In genomic region chr1:93331412-93331811, GRCh38 we compare ENCODE assay signal across 30 cellular contexts. TPM values are rescaled to one million over a fixed set of nuclear protein-coding genes. Genes with fewer than 3 reads are reported as not detected.
DNase-seq lines count a peak whose midpoint lies in the region; ATAC-seq, FAIRE-seq and TF ChIP-seq lines count a peak whose summit lies in the region.
"Had no signal": no experiment of that assay in that cellular context is flagged by ENCODE, and none has a peak within 500 bp of the region (broad histone marks: within the 10 kb centered on the region; RNA-seq: fewer than 3 reads in every experiment).

No MANE protein-coding gene starts in this region.

- H3K27me3 Mint-ChIP-seq in CD8-positive, alpha-beta T cell (ENCODE audit: low read depth): no peaks in the 10 kb centered on the region
- H3K27me3 Mint-ChIP-seq in WTC11 (ENCODE audit: low read depth): no peaks in the 10 kb centered on the region
- peaks cover 2% of the 10 kb centered on the region for H3K27me3 Mint-ChIP-seq in glutamatergic neuron (ENCODE audit: unreplicated experiment)
- H3K27me3 Mint-ChIP-seq: effector memory CD8-positive, alpha-beta T cell had no signal

- intact Hi-C loops in CD8-positive, alpha-beta T cell (cut with DNase I, micrococcal nuclease): no loop called here

- peaks cover 5% of the 10 kb centered on the region for H3K36me3 Mint-ChIP-seq in CD8-positive, alpha-beta T cell
- H3K36me3 Mint-ChIP-seq in WTC11: no peaks in the 10 kb centered on the region
- no peaks in the 10 kb centered on the region for H3K36me3 Mint-ChIP-seq in glutamatergic neuron (ENCODE audit: unreplicated experiment)

- peak; percentile 84 for FAIRE-seq in H54 (lab: Jason Lieb, UNC)
- FAIRE-seq: pancreas had no signal

- no peaks in the 10 kb centered on the region for H3K4me1 ChIP-seq in CD8-positive, alpha-beta T cell (ENCODE audit: insufficient read depth, low read length)
- H3K4me1 ChIP-seq: breast epithelium, Caco-2, pancreas, tibial nerve had no signal

- H3K4me3 ChIP-seq in CD8-positive, alpha-beta T cell (ENCODE audit: low read depth, low read length): no peak overlapping the region
- H3K4me3 ChIP-seq: BLaER1 treated with 17β-estradiol and CSF1 and Interleukin-3, amounts not matched to agents 10 nM and 100 nM; breast epithelium; coronary artery; heart right ventricle; lung; pancreas; smooth muscle cell; tibial nerve had no signal

- H3K27ac Mint-ChIP-seq in CD8-positive, alpha-beta T cell: peak overlapping the region; percentile 67
- H3K27ac Mint-ChIP-seq in WTC11 (peak overlapping the region; percentile 73), glutamatergic neuron (ENCODE audit: unreplicated experiment) (peak overlapping the region; percentile 45)
- H3K27ac Mint-ChIP-seq: effector memory CD8-positive, alpha-beta T cell had no signal

- no peak for ATAC-seq in CD8-positive, alpha-beta T cell
- ATAC-seq in WTC11 (peak; percentile 55; the same call in 1 of the 2 replicates), GM21786 (IDR thresholded peaks at IDR 0.05; ENCODE audit: unreplicated experiment) (no peak), GM19455 (IDR thresholded peaks at IDR 0.05; ENCODE audit: unreplicated experiment) (no peak)
- ATAC-seq: effector memory CD8-positive, alpha-beta T cell; heart right ventricle; pancreas had no signal

- TF ChIP-seq CTCF in CD8-positive, alpha-beta T cell (IDR thresholded peaks at IDR 0.05): no peak
- TF ChIP-seq CTCF in WTC11 (IDR thresholded peaks at IDR 0.05) (no peak), glutamatergic neuron (IDR thresholded peaks at IDR 0.05; ENCODE audit: partially characterized antibody, unreplicated experiment) (no peak)

- no peaks in the 10 kb centered on the region for H3K9me3 ChIP-seq in CD8-positive, alpha-beta T cell (ENCODE audit: low read length)
- H3K9me3 ChIP-seq: BLaER1 treated with 17β-estradiol and CSF1 and Interleukin-3, amounts not matched to agents 10 nM and 100 nM; breast epithelium; Caco-2; heart right ventricle; pancreas; tibial nerve had no signal

- TF ChIP-seq POLR2A in H54 (IDR thresholded peaks at IDR 0.05; ENCODE audit: low read depth, low read length): no peak

- H3K9me3 Mint-ChIP-seq in CD8-positive, alpha-beta T cell: no peaks in the 10 kb centered on the region
- H3K9me3 Mint-ChIP-seq in WTC11: no peaks in the 10 kb centered on the region
- peaks cover 3% of the 10 kb centered on the region for H3K9me3 Mint-ChIP-seq in glutamatergic neuron (ENCODE audit: unreplicated experiment)
- H3K9me3 Mint-ChIP-seq: effector memory CD8-positive, alpha-beta T cell had no signal

- no peaks in the 10 kb centered on the region for H3K36me3 ChIP-seq in CD8-positive, alpha-beta T cell (ENCODE audit: insufficient read depth, low read length)
- H3K36me3 ChIP-seq: BLaER1 treated with 17β-estradiol and CSF1 and Interleukin-3, amounts not matched to agents 10 nM and 100 nM; breast epithelium; pancreas; tibial nerve had no signal

- CTCF ChIA-PET in CD8-positive, alpha-beta T cell (lab: Charles Lee): interaction anchor here (2.5 kb wide), 1 partner anchor 27 kb away, joined by 7 read pairs; no protein-coding TSS in a partner anchor
- CTCF ChIA-PET in WTC11 (lab: Charles Lee): interaction anchor here (1.9 kb wide), 1 partner anchor 27 kb away, joined by 8 read pairs; no protein-coding TSS in a partner anchor

- no peaks in the 10 kb centered on the region for H3K4me1 Mint-ChIP-seq in CD8-positive, alpha-beta T cell (ENCODE audit: low read depth)
- H3K4me1 Mint-ChIP-seq in WTC11: peaks cover 18% of the 10 kb centered on the region
- H3K4me1 Mint-ChIP-seq in glutamatergic neuron (ENCODE audit: low read depth, unreplicated experiment): peaks cover 25% of the 10 kb centered on the region

- no peak overlapping the region for H3K4me3 Mint-ChIP-seq in CD8-positive, alpha-beta T cell
- no peak overlapping the region for H3K4me3 Mint-ChIP-seq in WTC11
- no peak overlapping the region for H3K4me3 Mint-ChIP-seq in glutamatergic neuron (ENCODE audit: unreplicated experiment)
- H3K4me3 Mint-ChIP-seq: effector memory CD8-positive, alpha-beta T cell had no signal

- no peaks in the 10 kb centered on the region for H3K27me3 ChIP-seq in CD8-positive, alpha-beta T cell (ENCODE audit: insufficient read depth, low read length)
- H3K27me3 ChIP-seq: BLaER1 treated with 17β-estradiol and CSF1 and Interleukin-3, amounts not matched to agents 10 nM and 100 nM; breast epithelium; heart right ventricle; pancreas; tibial nerve had no signal

- DNase-seq in CD8-positive, alpha-beta T cell: no peak
- DNase-seq in H54 (ENCODE audit: insufficient read length, low spot score): no peak
- DNase-seq in WTC11 (ENCODE audit: low spot score): no peak
- no peak for DNase-seq in glutamatergic neuron
- no peak for DNase-seq in activated CD4-positive, alpha-beta T cell treated with anti-CD3 and anti-CD28 coated beads, Interleukin-2, amount 50 U/mL, for 1 hour
- DNase-seq: ACHN; activated CD4-positive, alpha-beta T cell treated with anti-CD3 and anti-CD28 coated beads, Interleukin-2, amount 50 U/mL, for 48 hours; activated CD4-positive, CD25-positive, alpha-beta regulatory T cell; activated naive CD4-positive, alpha-beta T cell treated with Interleukin-2 at 50 U/mL for 16 hours; amygdala; Caco-2; DMS79; effector memory CD8-positive, alpha-beta T cell; heart right ventricle; NCI-H1417; NCI-H2081; NCI-H446; NCI-H774; pancreas; retina; SHP77 treated with DMSO at 0.1 percent for 48 hours; stimulated activated CD4-positive, alpha-beta T cell treated with anti-CD3 and anti-CD28 coated beads, Interleukin-1b, Interleukin-23, amount 100 ng/mL, for 48 hours had no signal

- POLR2A ChIA-PET in CD8-positive, alpha-beta T cell (lab: Charles Lee): no interaction called here
- POLR2A ChIA-PET in WTC11 (lab: Charles Lee): no interaction called here

- no peak overlapping the region for H3K27ac ChIP-seq in CD8-positive, alpha-beta T cell (ENCODE audit: low read depth, low read length)
- H3K27ac ChIP-seq: BLaER1 treated with 17β-estradiol and CSF1 and Interleukin-3, amounts not matched to agents 10 nM and 100 nM; breast epithelium; coronary artery; heart right ventricle; pancreas; tibial nerve had no signal

TF ChIP-seq in WTC11, 78 proteins besides CTCF, POLR2A, EP300 and RAD21 (continues in another document):
- TF ChIP-seq ZNF396 (CRISPR knock-in tag; IDR thresholded peaks at IDR 0.05; ENCODE audit: borderline replicate concordance) (no peak), MLX (CRISPR knock-in tag; IDR thresholded peaks at IDR 0.05) (no peak), MYBL2 (CRISPR knock-in tag; IDR thresholded peaks at IDR 0.05) (no peak), ZMAT4 (CRISPR knock-in tag; IDR thresholded peaks at IDR 0.05) (no peak), NR1H2 (CRISPR knock-in tag; IDR thresholded peaks at IDR 0.05) (no peak), AR (CRISPR knock-in tag; IDR thresholded peaks at IDR 0.05) (no peak), FOXJ3 (CRISPR knock-in tag; IDR thresholded peaks at IDR 0.05; ENCODE audit: borderline replicate concordance) (no peak), MXD4 (CRISPR knock-in tag; IDR thresholded peaks at IDR 0.05; ENCODE audit: borderline replicate concordance) (no peak), ZNF416 (CRISPR knock-in tag; IDR thresholded peaks at IDR 0.05) (no peak), NFATC4 (CRISPR knock-in tag; IDR thresholded peaks at IDR 0.05) (no peak), FOXP1 (CRISPR knock-in tag; IDR thresholded peaks at IDR 0.05; ENCODE audit: borderline replicate concordance) (no peak), NFE2L1 (CRISPR knock-in tag; IDR thresholded peaks at IDR 0.05) (no peak), RORB (CRISPR knock-in tag; IDR thresholded peaks at IDR 0.05) (no peak), IRF2 (CRISPR knock-in tag; IDR thresholded peaks at IDR 0.05; ENCODE audit: borderline replicate concordance, low read depth) (no peak)

RNA-seq across cellular contexts. Expression of gene DR1, which starts 14.3 kb away (rescaled TPM):
- 10 to 100 TPM; 49.1 to 49.9 TPM for total RNA-seq in CD8-positive, alpha-beta T cell
- total RNA-seq in WTC11 (2021) (57.1 to 62.8 TPM (median 59.7 TPM) in 3 replicates), glutamatergic neuron (ENCODE audit: unreplicated experiment) (49.0 TPM)
